14 cellular contexts compared by ENCODE assay signal in genomic region chr14:29085546-29085945, GRCh38.
DNase-seq lines count a peak whose midpoint lies in the region; ATAC-seq and TF ChIP-seq lines count a peak whose summit lies in the region.
"Had no signal": no experiment of that assay in that cellular context is flagged by ENCODE, and none has a peak within 500 bp of the region (broad histone marks: within the 10 kb centered on the region; RNA-seq: fewer than 3 reads in every experiment).

No MANE protein-coding gene starts in this region.

- H3K27me3 Mint-ChIP-seq in type B pancreatic cell: peaks cover 4% of the 10 kb centered on the region
- H3K27me3 Mint-ChIP-seq: naive thymus-derived CD8-positive, alpha-beta T cell had no signal

- TF ChIP-seq CTCF in type B pancreatic cell (conservative IDR thresholded peaks at IDR 0.05): peak; percentile 59

- H3K36me3 ChIP-seq in NT2/D1 (ENCODE audit: insufficient read depth, insufficient read length, low read length): no peaks in the 10 kb centered on the region
- H3K36me3 ChIP-seq: BLaER1 treated with 17β-estradiol and CSF1 and Interleukin-3, amounts not matched to agents 10 nM and 100 nM; vagina had no signal

- H3K4me1 ChIP-seq in NT2/D1 (ENCODE audit: insufficient read depth, insufficient read length): no peaks in the 10 kb centered on the region
- H3K4me1 ChIP-seq: BLaER1 treated with 17β-estradiol and CSF1 and Interleukin-3, amounts not matched to agents 10 nM and 100 nM; vagina had no signal

- no peak overlapping the region for H3K9ac ChIP-seq in NT2/D1 (ENCODE audit: insufficient read length, low read depth)
- H3K9ac ChIP-seq: BLaER1 treated with 17β-estradiol and CSF1 and Interleukin-3, amounts not matched to agents 10 nM and 100 nM had no signal

- no peak for ATAC-seq in GM19023 (IDR thresholded peaks at IDR 0.05; ENCODE audit: unreplicated experiment)
- ATAC-seq: naive thymus-derived CD8-positive, alpha-beta T cell had no signal

- H3K4me3 Mint-ChIP-seq in type B pancreatic cell: no peak overlapping the region
- H3K4me3 Mint-ChIP-seq: naive thymus-derived CD8-positive, alpha-beta T cell had no signal

- H3K27me3 ChIP-seq in NT2/D1 (ENCODE audit: insufficient read depth, insufficient read length): no peaks in the 10 kb centered on the region
- H3K27me3 ChIP-seq: BLaER1 treated with 17β-estradiol and CSF1 and Interleukin-3, amounts not matched to agents 10 nM and 100 nM; vagina had no signal

- H3K9me3 Mint-ChIP-seq in type B pancreatic cell: no peaks in the 10 kb centered on the region

- no peak overlapping the region for H3K4me3 ChIP-seq in NT2/D1 (ENCODE audit: insufficient read length, low read depth)
- H3K4me3 ChIP-seq: BLaER1 treated with 17β-estradiol and CSF1 and Interleukin-3, amounts not matched to agents 10 nM and 100 nM; vagina had no signal

- H3K27ac Mint-ChIP-seq in type B pancreatic cell: no peak overlapping the region
- H3K27ac Mint-ChIP-seq: naive thymus-derived CD8-positive, alpha-beta T cell had no signal

- DNase-seq in SIG-M5 treated with dmso at 0.1 percent for 504 hours (lab: John Stamatoyannopoulos, UW; ENCODE audit: unreplicated experiment): peak; percentile 2
- no peak for DNase-seq in SIG-M5 (lab: John Stamatoyannopoulos, UW)
- peak; percentile 2 for DNase-seq in NT2/D1 (ENCODE audit: low read depth, low spot score)
- peak; percentile 9 for DNase-seq in fibroblast of peridontal ligament (ENCODE audit: extremely low read depth)
- no peak for DNase-seq in type B pancreatic cell (ENCODE audit: extremely low spot score, unreplicated experiment)
- no peak for DNase-seq in D341Med (ENCODE audit: low spot score)
- no peak for DNase-seq in NCI-H2227 treated with DMSO at 0.1 percent for 48 hours (lab: John Stamatoyannopoulos, UW)
- DNase-seq: activated CD4-positive, alpha-beta T cell treated with anti-CD3 and anti-CD28 coated beads for 4 hours; amygdala; naive thymus-derived CD8-positive, alpha-beta T cell; NK-92 treated with Interleukin-12 subunit alpha and Interleukin-12 subunit beta, amount 100 ng/mL, for 24 hours had no signal

- no peaks in the 10 kb centered on the region for H3K9me3 ChIP-seq in NT2/D1 (ENCODE audit: insufficient read depth, low read length)
- H3K9me3 ChIP-seq: BLaER1 treated with 17β-estradiol and CSF1 and Interleukin-3, amounts not matched to agents 10 nM and 100 nM; vagina had no signal

- H3K4me1 Mint-ChIP-seq in type B pancreatic cell (ENCODE audit: unreplicated experiment): peaks cover 4% of the 10 kb centered on the region
- H3K4me1 Mint-ChIP-seq: naive thymus-derived CD8-positive, alpha-beta T cell had no signal

- H3K36me3 Mint-ChIP-seq in type B pancreatic cell: no peaks in the 10 kb centered on the region
- H3K36me3 Mint-ChIP-seq: naive thymus-derived CD8-positive, alpha-beta T cell had no signal

Comparison
In these comparisons a context has a peak if more than half of its experiments do, and no peak if none do; other contexts are left out.
1. DNase-seq: peak in SIG-M5 treated with dmso at 0.1 percent for 504 hours (single experiment), NT2/D1 (single experiment) and fibroblast of peridontal ligament (single experiment); none in SIG-M5 (single experiment), type B pancreatic cell (single experiment), D341Med (single experiment) and NCI-H2227 treated with DMSO at 0.1 percent for 48 hours (single experiment).